In the genomic region with DNA sequence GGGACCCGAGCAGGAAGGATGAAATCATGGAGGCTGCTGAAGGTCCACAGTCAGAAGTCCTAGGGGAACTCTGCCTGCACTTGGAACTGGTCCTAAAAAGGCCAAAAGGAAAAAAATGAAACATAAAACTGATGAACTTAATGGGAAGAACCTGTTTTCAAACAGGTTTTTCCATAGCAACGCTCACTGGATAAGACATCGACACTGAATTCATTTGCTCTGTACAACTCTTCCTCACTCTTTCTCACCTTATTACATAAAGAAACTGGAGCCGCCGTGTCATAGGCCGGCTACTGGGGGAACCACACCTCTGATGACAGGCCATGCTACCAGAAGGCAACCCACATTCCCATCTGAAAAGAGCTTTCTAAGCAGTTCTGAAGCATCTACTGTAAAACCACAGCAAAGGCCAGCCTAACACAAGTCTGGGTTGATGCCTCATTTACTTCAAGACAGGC, we compare ENCODE assay signal across 7 cellular contexts.
DNase-seq lines count a peak whose midpoint lies in the region; ATAC-seq, FAIRE-seq and TF ChIP-seq lines count a peak whose summit lies in the region.

No MANE protein-coding gene starts in this region.

- DNase-seq in H54 (ENCODE audit: insufficient read length, low spot score) (no peak), RWPE2 (ENCODE audit: low spot score) (no peak), fibroblast of peridontal ligament (ENCODE audit: extremely low read depth) (peak; percentile 38), renal cortical epithelial cell (ENCODE audit: low read depth) (peak; percentile 48), NCI-H128 (lab: John Stamatoyannopoulos, UW; ENCODE audit: unreplicated experiment) (no peak), WTC11 (ENCODE audit: low spot score) (no peak)

- no peak overlapping the region for H3K27ac Mint-ChIP-seq in WTC11

- no peaks in the 10 kb centered on the region for H3K27me3 ChIP-seq in RWPE2 (ENCODE audit: insufficient read depth, poor library complexity, severe bottlenecking)

- H3K27ac ChIP-seq in RWPE2 (ENCODE audit: poor library complexity, severe bottlenecking): no peak overlapping the region

- no peak overlapping the region for H3K4me3 ChIP-seq in RWPE2 (ENCODE audit: severe bottlenecking)

- H3K27me3 Mint-ChIP-seq in WTC11 (ENCODE audit: low read depth): no peaks in the 10 kb centered on the region

- H3K4me1 Mint-ChIP-seq in WTC11: peaks cover 15% of the 10 kb centered on the region

- H3K9me3 Mint-ChIP-seq in WTC11: no peaks in the 10 kb centered on the region

- CTCF ChIA-PET in WTC11 (lab: Charles Lee): no interaction called here

- peak; percentile 36 for FAIRE-seq in H54 (lab: Jason Lieb, UNC)

- H3K4me1 ChIP-seq in RWPE2 (ENCODE audit: insufficient read depth, poor library complexity, severe bottlenecking): no peaks in the 10 kb centered on the region

- ATAC-seq in RWPE2 (ENCODE audit: low read depth) (0 out of 3 replicates have a peak, but pooled peaks have one; percentile 17), WTC11 (no peak), GM19452 (IDR thresholded peaks at IDR 0.05; ENCODE audit: unreplicated experiment) (no peak)

- POLR2A ChIA-PET in WTC11 (lab: Charles Lee): no interaction called here

- peaks cover 45% of the 10 kb centered on the region for H3K36me3 ChIP-seq in RWPE2 (ENCODE audit: low read depth)

- TF ChIP-seq CTCF in RWPE2 (IDR thresholded peaks at IDR 0.05; ENCODE audit: poor library complexity, severe bottlenecking): no peak
- TF ChIP-seq CTCF in WTC11 (IDR thresholded peaks at IDR 0.05): no peak

- H3K9me3 ChIP-seq in RWPE2 (ENCODE audit: severe bottlenecking): no peaks in the 10 kb centered on the region

- peaks cover 12% of the 10 kb centered on the region; the same call in 1 of the 2 replicates for H3K36me3 Mint-ChIP-seq in WTC11

- no peak for TF ChIP-seq POLR2A in H54 (IDR thresholded peaks at IDR 0.05; ENCODE audit: low read depth, low read length)

- H3K4me3 Mint-ChIP-seq in WTC11: no peak overlapping the region

TF ChIP-seq in WTC11, 78 proteins besides CTCF, POLR2A, EP300 and RAD21 (continues in another document):
- TF ChIP-seq E2F1 (CRISPR knock-in tag; IDR thresholded peaks at IDR 0.05): no peak
- no peak for TF ChIP-seq TEAD4 (CRISPR knock-in tag; IDR thresholded peaks at IDR 0.05)
- TF ChIP-seq, protein P1, sequence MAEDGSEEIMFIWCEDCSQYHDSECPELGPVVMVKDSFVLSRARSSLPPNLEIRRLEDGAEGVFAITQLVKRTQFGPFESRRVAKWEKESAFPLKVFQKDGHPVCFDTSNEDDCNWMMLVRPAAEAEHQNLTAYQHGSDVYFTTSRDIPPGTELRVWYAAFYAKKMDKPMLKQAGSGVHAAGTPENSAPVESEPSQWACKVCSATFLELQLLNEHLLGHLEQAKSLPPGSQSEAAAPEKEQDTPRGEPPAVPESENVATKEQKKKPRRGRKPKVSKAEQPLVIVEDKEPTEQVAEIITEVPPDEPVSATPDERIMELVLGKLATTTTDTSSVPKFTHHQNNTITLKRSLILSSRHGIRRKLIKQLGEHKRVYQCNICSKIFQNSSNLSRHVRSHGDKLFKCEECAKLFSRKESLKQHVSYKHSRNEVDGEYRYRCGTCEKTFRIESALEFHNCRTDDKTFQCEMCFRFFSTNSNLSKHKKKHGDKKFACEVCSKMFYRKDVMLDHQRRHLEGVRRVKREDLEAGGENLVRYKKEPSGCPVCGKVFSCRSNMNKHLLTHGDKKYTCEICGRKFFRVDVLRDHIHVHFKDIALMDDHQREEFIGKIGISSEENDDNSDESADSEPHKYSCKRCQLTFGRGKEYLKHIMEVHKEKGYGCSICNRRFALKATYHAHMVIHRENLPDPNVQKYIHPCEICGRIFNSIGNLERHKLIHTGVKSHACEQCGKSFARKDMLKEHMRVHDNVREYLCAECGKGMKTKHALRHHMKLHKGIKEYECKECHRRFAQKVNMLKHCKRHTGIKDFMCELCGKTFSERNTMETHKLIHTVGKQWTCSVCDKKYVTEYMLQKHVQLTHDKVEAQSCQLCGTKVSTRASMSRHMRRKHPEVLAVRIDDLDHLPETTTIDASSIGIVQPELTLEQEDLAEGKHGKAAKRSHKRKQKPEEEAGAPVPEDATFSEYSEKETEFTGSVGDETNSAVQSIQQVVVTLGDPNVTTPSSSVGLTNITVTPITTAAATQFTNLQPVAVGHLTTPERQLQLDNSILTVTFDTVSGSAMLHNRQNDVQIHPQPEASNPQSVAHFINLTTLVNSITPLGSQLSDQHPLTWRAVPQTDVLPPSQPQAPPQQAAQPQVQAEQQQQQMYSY (CRISPR knock-in tag; IDR thresholded peaks at IDR 0.05): no peak
- no peak for TF ChIP-seq ESRRA (CRISPR knock-in tag; IDR thresholded peaks at IDR 0.05; ENCODE audit: borderline replicate concordance)
- no peak for TF ChIP-seq GABPB1 (CRISPR knock-in tag; IDR thresholded peaks at IDR 0.05)
- no peak for TF ChIP-seq ZNF423 (CRISPR knock-in tag; IDR thresholded peaks at IDR 0.05)
- no peak for TF ChIP-seq ZNF532 (CRISPR knock-in tag; IDR thresholded peaks at IDR 0.05; ENCODE audit: borderline replicate concordance)
- no peak for TF ChIP-seq TCF7 (CRISPR knock-in tag; IDR thresholded peaks at IDR 0.05; ENCODE audit: low read depth)
- TF ChIP-seq ZSCAN18 (CRISPR knock-in tag; IDR thresholded peaks at IDR 0.05): no peak
- no peak for TF ChIP-seq HMGXB4 (CRISPR knock-in tag; IDR thresholded peaks at IDR 0.05)
- TF ChIP-seq FOXP1 (CRISPR knock-in tag; IDR thresholded peaks at IDR 0.05; ENCODE audit: borderline replicate concordance): no peak
- no peak for TF ChIP-seq CREB1 (CRISPR knock-in tag; IDR thresholded peaks at IDR 0.05)
- no peak for TF ChIP-seq GRHL2 (CRISPR knock-in tag; IDR thresholded peaks at IDR 0.05; ENCODE audit: insufficient replicate concordance, severe bottlenecking)
- TF ChIP-seq ZNF121 (CRISPR knock-in tag; IDR thresholded peaks at IDR 0.05): no peak

Comparison
In these comparisons a context has a peak if more than half of its experiments do, and no peak if none do; other contexts are left out.
1. DNase-seq: peak in fibroblast of peridontal ligament (single experiment) and renal cortical epithelial cell (single experiment); none in H54 (single experiment), RWPE2 (single experiment), NCI-H128 (single experiment) and WTC11 (single experiment).